In genomic region chr9:73444821-73445220, GRCh38 we compare ENCODE assay signal across 21 cellular contexts.
DNase-seq lines count a peak whose midpoint lies in the region; ATAC-seq, FAIRE-seq and TF ChIP-seq lines count a peak whose summit lies in the region.
"Had no signal": no experiment of that assay in that cellular context is flagged by ENCODE, and none has a peak within 500 bp of the region (broad histone marks: within the 10 kb centered on the region; RNA-seq: fewer than 3 reads in every experiment).

No MANE protein-coding gene starts in this region.

- H3K4me1 ChIP-seq in left ventricle myocardium inferior (no peaks in the 10 kb centered on the region), mesodermal cell (ENCODE audit: control insufficient read depth, insufficient read depth, low read length, poor library complexity, severe bottlenecking) (peaks cover 26% of the 10 kb centered on the region)
- H3K4me1 ChIP-seq: BE2C had no signal

- H3K27ac Mint-ChIP-seq in osteocyte (ENCODE audit: unreplicated experiment): no peak overlapping the region
- H3K27ac Mint-ChIP-seq: CD4-positive, CD25-positive, alpha-beta regulatory T cell; CD8-positive, alpha-beta memory T cell; IgD-negative memory B cell had no signal

- H3K4me3 Mint-ChIP-seq in osteocyte (ENCODE audit: unreplicated experiment): no peak overlapping the region
- H3K4me3 Mint-ChIP-seq: CD4-positive, CD25-positive, alpha-beta regulatory T cell; CD8-positive, alpha-beta memory T cell; IgD-negative memory B cell had no signal

- intact Hi-C loops in left ventricle myocardium inferior (cut with micrococcal nuclease): no loop called here
- intact Hi-C loops in Right ventricle myocardium inferior (cut with DNase I): loop anchor here (5.0 to 10.0 kb wide), 3 partner anchors 50 to 1530 kb away; partner anchors contain the start of genes ABHD17B and C9orf85

- H3K4me3 ChIP-seq in left ventricle myocardium inferior (no peak overlapping the region), LNCaP clone FGC (ENCODE audit: low read depth, low read length) (no peak overlapping the region), mesodermal cell (ENCODE audit: extremely low read depth, insufficient read depth, low read length, poor library complexity, severe bottlenecking) (no peak overlapping the region)
- H3K4me3 ChIP-seq: GM12878, GM23248 had no signal

- H3K27me3 Mint-ChIP-seq in osteocyte (ENCODE audit: unreplicated experiment): no peaks in the 10 kb centered on the region
- H3K27me3 Mint-ChIP-seq: CD4-positive, CD25-positive, alpha-beta regulatory T cell; CD8-positive, alpha-beta memory T cell; IgD-negative memory B cell had no signal

- DNase-seq in left ventricle myocardium inferior (no peak), Right ventricle myocardium inferior (ENCODE audit: missing footprints) (no peak), LNCaP clone FGC (ENCODE audit: low read depth) (peak; percentile 3), osteocyte (ENCODE audit: extremely low spot score, unreplicated experiment) (no peak), GM19239 (ENCODE audit: insufficient read length, low spot score) (no peak)
- DNase-seq: ACHN; BE2C; C1 segment of cervical spinal cord; CD4-positive, CD25-positive, alpha-beta regulatory T cell; CD8-positive, alpha-beta memory T cell; COR-L47; DMS 273 treated with DMSO at 0.1 percent for 48 hours; DMS53; DND-41; GM23248; HCEC 1CT had no signal

- ATAC-seq in Right ventricle myocardium inferior: no peak
- no peak for ATAC-seq in GM18498 (IDR thresholded peaks at IDR 0.05; ENCODE audit: unreplicated experiment)
- ATAC-seq: GM12878 had no signal

- WGBS in mesodermal cell (ENCODE audit: insufficient coverage in 2 of 2), 2 experiments: no CpG with 5 or more reads among the region's 1 CpG

- H3K36me3 ChIP-seq in left ventricle myocardium inferior: no peaks in the 10 kb centered on the region
- H3K36me3 ChIP-seq in mesodermal cell (ENCODE audit: control insufficient read depth, insufficient read depth, low read length): no peaks in the 10 kb centered on the region
- H3K36me3 ChIP-seq: BE2C had no signal

- H3K9me3 ChIP-seq in left ventricle myocardium inferior (replicated peaks) (no peaks in the 10 kb centered on the region), mesodermal cell (ENCODE audit: control insufficient read depth, low read length) (no peaks in the 10 kb centered on the region)
- H3K9me3 ChIP-seq: BE2C had no signal

- FAIRE-seq in GM19239 (lab: Jason Lieb, UNC): no peak
- FAIRE-seq: GM12878 had no signal

- H3K27ac ChIP-seq in left ventricle myocardium inferior (replicated peaks): peak overlapping the region; percentile 35
- peak overlapping the region; percentile 56 for H3K27ac ChIP-seq in mesodermal cell (ENCODE audit: low read depth, low read length, severe bottlenecking)
- H3K27ac ChIP-seq: GM23248, HL-60 had no signal

- H3K9me3 Mint-ChIP-seq in osteocyte (ENCODE audit: unreplicated experiment): no peaks in the 10 kb centered on the region

- H3K27me3 ChIP-seq in left ventricle myocardium inferior (ENCODE audit: low read depth): no peaks in the 10 kb centered on the region
- H3K27me3 ChIP-seq: BE2C had no signal

- H3K4me1 Mint-ChIP-seq in osteocyte (ENCODE audit: unreplicated experiment): no peaks in the 10 kb centered on the region
- H3K4me1 Mint-ChIP-seq: CD4-positive, CD25-positive, alpha-beta regulatory T cell; CD8-positive, alpha-beta memory T cell had no signal

- no peak for TF ChIP-seq CTCF in left ventricle myocardium inferior (IDR thresholded peaks at IDR 0.05; ENCODE audit: borderline replicate concordance)
- TF ChIP-seq CTCF in LNCaP clone FGC (IDR thresholded peaks at IDR 0.05; ENCODE audit: control insufficient read depth, extremely low read depth, insufficient read depth): no peak
- TF ChIP-seq CTCF in osteocyte (IDR thresholded peaks at IDR 0.05): no peak

- no peaks in the 10 kb centered on the region for H3K36me3 Mint-ChIP-seq in osteocyte (ENCODE audit: unreplicated experiment)
- H3K36me3 Mint-ChIP-seq: CD4-positive, CD25-positive, alpha-beta regulatory T cell; CD8-positive, alpha-beta memory T cell; IgD-negative memory B cell had no signal
